ENCODE assay signal across 23 cellular contexts in genomic region chr10:70791390-70792039, GRCh38. TPM values are rescaled to one million over a fixed set of nuclear protein-coding genes. Genes with fewer than 3 reads are reported as not detected.
DNase-seq lines count a peak whose midpoint lies in the region; ATAC-seq lines count a peak whose summit lies in the region.
"Had no signal": no experiment of that assay in that cellular context is flagged by ENCODE, and none has a peak within 500 bp of the region (broad histone marks: within the 10 kb centered on the region; RNA-seq: fewer than 3 reads in every experiment).

No MANE protein-coding gene starts in this region.

- no peaks in the 10 kb centered on the region for H3K9me3 ChIP-seq in SK-N-MC (ENCODE audit: low read depth, low read length)
- H3K9me3 ChIP-seq: HAP-1, MG63, SJCRH30 had no signal

- peak overlapping the region; percentile 68 for H3K4me3 Mint-ChIP-seq in natural killer cell treated with Interleukin-12 subunit alpha and Interleukin-12 subunit beta and Interleukin-15 and Interleukin-18, amount 100 ng/mL, for 72 hours
- H3K4me3 Mint-ChIP-seq: CD4-positive, alpha-beta T cell; GM23338 had no signal

- peak overlapping the region; percentile 45 to 82 for H3K27ac Mint-ChIP-seq in natural killer cell treated with Interleukin-12 subunit alpha and Interleukin-12 subunit beta and Interleukin-15 and Interleukin-18, amount 100 ng/mL, for 72 hours
- H3K27ac Mint-ChIP-seq: CD4-positive, alpha-beta T cell; GM23338 had no signal

- H3K36me3 Mint-ChIP-seq in natural killer cell treated with Interleukin-12 subunit alpha and Interleukin-12 subunit beta and Interleukin-15 and Interleukin-18, amount 100 ng/mL, for 72 hours = no peaks in the 10 kb centered on the region

- ATAC-seq in natural killer cell treated with Interleukin-12 subunit alpha and Interleukin-12 subunit beta and Interleukin-15 and Interleukin-18, amount 100 ng/mL, for 72 hours = no peak
- ATAC-seq: GM23338 had no signal

- H3K27me3 Mint-ChIP-seq in natural killer cell treated with Interleukin-12 subunit alpha and Interleukin-12 subunit beta and Interleukin-15 and Interleukin-18, amount 100 ng/mL, for 72 hours = no peaks in the 10 kb centered on the region

- peak overlapping the region; percentile 60; the same call in 1 of the 2 replicates for H3K27ac ChIP-seq in SK-N-MC
- H3K27ac ChIP-seq: HL-60, SJCRH30 had no signal

- peaks cover 39 to 43% of the 10 kb centered on the region in 2 donors for H3K4me1 Mint-ChIP-seq in natural killer cell treated with Interleukin-12 subunit alpha and Interleukin-12 subunit beta and Interleukin-15 and Interleukin-18, amount 100 ng/mL, for 72 hours (ENCODE audit: low read depth in 2 of 2)
- H3K4me1 Mint-ChIP-seq: GM23338 had no signal

- peaks cover under 1% of the 10 kb centered on the region for H3K9me3 Mint-ChIP-seq in natural killer cell treated with Interleukin-12 subunit alpha and Interleukin-12 subunit beta and Interleukin-15 and Interleukin-18, amount 100 ng/mL, for 72 hours
- H3K9me3 Mint-ChIP-seq: GM23338 had no signal

- no peaks in the 10 kb centered on the region for H3K36me3 ChIP-seq in SK-N-MC (ENCODE audit: insufficient read depth, low read length)
- H3K36me3 ChIP-seq: HAP-1, MG63, SJCRH30 had no signal

- no peak overlapping the region for H3K4me3 ChIP-seq in Jurkat, Clone E6-1 (ENCODE audit: low read length)
- H3K4me3 ChIP-seq in SK-N-MC = no peak overlapping the region
- H3K4me3 ChIP-seq: GM23338, HAP-1, MG63, SJCRH30 had no signal

- H3K9ac ChIP-seq in SK-N-MC (ENCODE audit: insufficient read length) = no peak overlapping the region

- DNase-seq in GDM1 (lab: John Stamatoyannopoulos, UW) = peak; percentile 14
- peak; percentile 16 for DNase-seq in Jurkat, Clone E6-1 (ENCODE audit: low read depth, low spot score)
- DNase-seq in SK-N-MC (ENCODE audit: low read depth, low spot score) = no peak
- DNase-seq in natural killer cell treated with Interleukin-12 subunit alpha and Interleukin-12 subunit beta and Interleukin-15 and Interleukin-18, amount 100 ng/mL, for 72 hours (ENCODE audit: low spot score) = no peak
- DNase-seq in DMS153 (lab: John Stamatoyannopoulos, UW) = no peak
- DNase-seq in NCI-H1092 treated with DMSO at 0.1 percent for 48 hours (lab: John Stamatoyannopoulos, UW) = no peak
- no peak for DNase-seq in inferior parietal cortex (ENCODE audit: extremely low spot score)
- DNase-seq: CD4-positive, alpha-beta T cell; COR-L47; DMS 273 treated with DMSO at 0.1 percent for 48 hours; MG63; NCI-H1048; NCI-H1436; NCI-H187 treated with DMSO at 0.1 percent for 48 hours; NCI-H524 treated with DMSO at 0.1 percent for 48 hours; NCI-H82; SJCRH30 had no signal

RNA-seq across cellular contexts. Expression of gene TBATA, which starts 6.3 kb away (rescaled TPM):
- not detected for polyA plus RNA-seq in Jurkat, Clone E6-1 (2012; ENCODE audit: insufficient read depth, insufficient read length)
- total RNA-seq in natural killer cell treated with Interleukin-12 subunit alpha and Interleukin-12 subunit beta and Interleukin-15 and Interleukin-18, amount 100 ng/mL, for 72 hours = not detected
- total RNA-seq: CD4-positive, alpha-beta T cell; G401; GM23338; HT1080; SJCRH30 had no signal
- polyA plus RNA-seq: BJ, GM23338 had no signal

RNA-seq across cellular contexts. Expression of gene SGPL1, which starts 24.2 kb away (rescaled TPM):
- 19.6 TPM for polyA plus RNA-seq in Jurkat, Clone E6-1 (2012; ENCODE audit: insufficient read depth, insufficient read length)
- total RNA-seq in natural killer cell treated with Interleukin-12 subunit alpha and Interleukin-12 subunit beta and Interleukin-15 and Interleukin-18, amount 100 ng/mL, for 72 hours = 10 to 100 TPM; 27.4 to 40.5 TPM

Comparison
In these comparisons a context has a peak if more than half of its experiments do, and no peak if none do; other contexts are left out.
1. DNase-seq: peak in GDM1 (single experiment) and Jurkat, Clone E6-1 (single experiment); none in SK-N-MC (single experiment), natural killer cell treated with Interleukin-12 subunit alpha and Interleukin-12 subunit beta and Interleukin-15 and Interleukin-18, amount 100 ng/mL, for 72 hours (single experiment), DMS153 (single experiment), NCI-H1092 treated with DMSO at 0.1 percent for 48 hours (single experiment) and inferior parietal cortex (single experiment).